Comparison of ENCODE assay signal across 8 cellular contexts in the genomic region with DNA sequence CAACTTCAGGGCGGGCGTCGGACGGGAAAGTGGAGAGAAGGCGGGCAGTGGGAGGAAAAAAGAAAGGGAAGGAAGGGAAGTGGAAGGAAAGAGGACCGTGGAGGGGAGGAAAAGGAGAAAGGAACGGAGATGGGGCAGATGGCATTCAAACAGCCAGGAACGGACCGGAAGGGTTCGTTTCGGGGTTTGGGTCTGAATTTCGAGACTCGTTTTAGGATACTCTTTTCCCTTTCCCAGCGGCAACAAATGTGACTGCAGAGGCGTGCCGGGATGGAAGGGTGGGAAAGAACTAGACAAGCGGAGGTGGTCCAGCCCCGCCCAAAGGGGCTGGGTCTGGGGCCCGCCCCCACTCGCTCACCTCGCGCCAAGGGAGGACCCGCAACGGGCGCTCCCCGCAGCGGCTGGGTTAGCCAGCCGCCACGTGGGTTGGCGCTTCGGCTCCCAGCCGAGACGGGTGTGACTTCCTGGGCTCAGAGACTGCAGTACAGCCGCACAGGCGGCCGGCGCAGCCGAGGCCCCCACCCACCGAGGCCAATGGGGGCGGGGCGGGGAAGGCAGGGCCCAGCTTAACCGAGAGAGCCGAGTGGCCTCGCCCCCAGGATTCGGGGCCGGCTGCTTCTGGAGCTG. TPM values are rescaled to one million over a fixed set of nuclear protein-coding genes. Genes with fewer than 3 reads are reported as not detected.
DNase-seq lines count a peak whose midpoint lies in the region; ATAC-seq and TF ChIP-seq lines count a peak whose summit lies in the region.

No MANE protein-coding gene starts in this region.

- H3K4me1 Mint-ChIP-seq in immature natural killer cell = peaks cover 18 to 40% of the 10 kb centered on the region in 2 donors

- peak; percentile 50 for ATAC-seq in GM21723 (IDR thresholded peaks at IDR 0.05; ENCODE audit: unreplicated experiment)

- peak overlapping the region; percentile 73 for H3K4me3 ChIP-seq in skeletal muscle cell (ENCODE audit: low read depth, low read length)

- H3K27me3 Mint-ChIP-seq in immature natural killer cell (ENCODE audit: low read depth in 3 of 3) = peaks cover 21 to 50% (median 39%) of the 10 kb centered on the region in 3 donors

- peak overlapping the region; percentile 57 to 79 (median 74) for H3K4me3 Mint-ChIP-seq in immature natural killer cell

- CTCF ChIA-PET in GM10248 (lab: Yijun Ruan, JAX) = interaction anchor here (0.8 to 1.4 kb wide), 4 partner anchors 11 to 1124 kb away, joined by 3 to 4 read pairs (median 4); no protein-coding TSS in a partner anchor

- H3K27ac ChIP-seq in KOPT-K1 (ENCODE audit: low read depth, low read length, poor library complexity, severe bottlenecking) (peak overlapping the region; percentile 45), caudate nucleus (ENCODE audit: low read depth, low read length) (peak overlapping the region; percentile 53)

- H3K9me3 ChIP-seq in KOPT-K1 (ENCODE audit: insufficient read depth, low read length, poor library complexity, severe bottlenecking) = no peaks in the 10 kb centered on the region

- DNase-seq in GM10248 (ENCODE audit: extremely low spot score) (peak; percentile 72), SK-N-DZ (ENCODE audit: low spot score) (peak; percentile 93), caudate nucleus (lab: John Stamatoyannopoulos, UW) (peak in 48 of 61 donors; percentile 4 to 75 (median 39)), immature natural killer cell (peak; percentile 11 to 18 (median 16)), skeletal muscle cell (ENCODE audit: low read depth) (peak; percentile 87), NCI-H2107 (lab: John Stamatoyannopoulos, UW) (no peak)

- H3K27ac Mint-ChIP-seq in immature natural killer cell = peak overlapping the region in 1 of 6 donors; percentile 37

- no peaks in the 10 kb centered on the region for H3K36me3 Mint-ChIP-seq in immature natural killer cell

- no peak for TF ChIP-seq CTCF in GM10248 (IDR thresholded peaks at IDR 0.05; ENCODE audit: control extremely low read depth, extremely low read depth, low read depth, missing control alignments)

- POLR2A ChIA-PET in GM10248 (lab: Yijun Ruan, JAX) = no interaction called here

- H3K9me3 Mint-ChIP-seq in immature natural killer cell = peaks cover 0 to 26% (median 2%) of the 10 kb centered on the region in 6 donors

- no peaks in the 10 kb centered on the region for H3K36me3 ChIP-seq in KOPT-K1 (ENCODE audit: insufficient read depth, low read length)

RNA-seq across cellular contexts. Expression of gene VCAN, which starts 2.7 kb away (rescaled TPM):
- 37.9 and 48.4 TPM in 2 replicates for polyA plus RNA-seq in SK-N-DZ (2014; cell fraction: cytosol; rRNA removed)
- polyA plus RNA-seq in SK-N-DZ (2014; cell fraction: nucleus; rRNA removed) = 45.5 and 50.1 TPM in 2 replicates
- polyA plus RNA-seq in immature natural killer cell = 1 to 10 TPM in 2 of 3 donors, under 1 TPM in 1; 0.86 to 5.4 (median 1.6) TPM
